36 cellular contexts compared by ENCODE assay signal in genomic region chr12:84186433-84186832, GRCh38.
"Had no signal": no experiment of that assay in that cellular context is flagged by ENCODE, and none has a peak within 500 bp of the region (broad histone marks: within the 10 kb centered on the region; RNA-seq: fewer than 3 reads in every experiment).

No MANE protein-coding gene starts in this region.

- H3K36me3 Mint-ChIP-seq: activated CD4-positive, alpha-beta memory T cell treated with anti-CD3 and anti-CD28 coated beads for 36 hours; activated CD8-positive, alpha-beta memory T cell treated with anti-CD3 and anti-CD28 coated beads, Interleukin-2, amount 10 ng/mL, durations not matched to agents 7 days and 5 days; activated naive CD4-positive, alpha-beta T cell treated with anti-CD3 and anti-CD28 coated beads, Interleukin-2, amount 50 U/mL, for 24 hours; activated naive CD8-positive, alpha-beta T cell treated with anti-CD3 and anti-CD28 coated beads for 36 hours had no signal

- ATAC-seq: activated CD4-positive, CD25-positive, alpha-beta regulatory T cell treated with anti-CD3 and anti-CD28 coated beads, Interleukin-2, amount 50 U/mL, for 24 hours; activated CD8-positive, alpha-beta memory T cell treated with anti-CD3 and anti-CD28 coated beads, Interleukin-2, amount 10 ng/mL, durations not matched to agents 7 days and 5 days; activated CD8-positive, alpha-beta T cell treated with anti-CD3 and anti-CD28 coated beads, Interleukin-2, amount 10 ng/mL, durations not matched to agents 7 days and 5 days; activated naive CD8-positive, alpha-beta T cell treated with anti-CD3 and anti-CD28 coated beads, Interleukin-2, amount 50 U/mL, for 24 hours; esophagus mucosa; gastroesophageal sphincter; heart right ventricle; T-helper 17 cell had no signal

- H3K4me3 ChIP-seq: coronary artery, dorsolateral prefrontal cortex, gastroesophageal sphincter, heart right ventricle had no signal

- H3K9me3 Mint-ChIP-seq: activated naive CD4-positive, alpha-beta T cell treated with anti-CD3 and anti-CD28 coated beads, Interleukin-2, amount 50 U/mL, for 24 hours; activated T-helper 1 cell treated with anti-CD3 and anti-CD28 coated beads, Interleukin-12 subunit alpha, Interleukin-12 subunit beta, Interleukin-2, Interleukin-4 antibody, amounts not matched to agents 30 ng/mL and 10 ng/mL and 1 ng/mL, durations not matched to agents 14 hours and 24 hours and 36 hours; endodermal cell had no signal

- H3K27me3 ChIP-seq: brain microvascular endothelial cell, gastroesophageal sphincter, heart right ventricle had no signal

- H3K4me3 Mint-ChIP-seq: activated B cell treated with CpG ODN at 0.5 μM for 24 hours; activated CD4-positive, alpha-beta memory T cell treated with anti-CD3 and anti-CD28 coated beads for 36 hours; activated CD8-positive, alpha-beta memory T cell treated with anti-CD3 and anti-CD28 coated beads, Interleukin-2, amount 10 ng/mL, durations not matched to agents 7 days and 5 days; activated CD8-positive, alpha-beta T cell treated with anti-CD3 and anti-CD28 coated beads, Interleukin-2, amount 10 ng/mL, durations not matched to agents 7 days and 5 days; activated naive CD4-positive, alpha-beta T cell treated with anti-CD3 and anti-CD28 coated beads for 36 hours; activated naive CD4-positive, alpha-beta T cell treated with anti-CD3 and anti-CD28 coated beads, Interleukin-2, amount 50 U/mL, for 24 hours; activated naive CD8-positive, alpha-beta T cell treated with anti-CD3 and anti-CD28 coated beads for 36 hours; activated naive CD8-positive, alpha-beta T cell treated with anti-CD3 and anti-CD28 coated beads, Interleukin-2, amount 50 U/mL, for 24 hours; activated T-helper 1 cell treated with anti-CD3 and anti-CD28 coated beads, Interleukin-12 subunit alpha, Interleukin-12 subunit beta, Interleukin-2, Interleukin-4 antibody, amounts not matched to agents 30 ng/mL and 10 ng/mL and 1 ng/mL, durations not matched to agents 14 hours and 24 hours and 36 hours; central memory CD8-positive, alpha-beta T cell; dendritic cell treated with granulocyte-macrophage colony-stimulating factor and Interleukin-4, amounts not matched to agents 40 ng/mL and 50 ng/mL, for 4 days; endodermal cell; T-helper 17 cell; T-helper 2 cell treated with Interferon-gamma antibody and Interleukin-4, amounts not matched to agents 5 μg/mL and 100 μg/mL, for 36 hours had no signal

- DNase-seq: activated B cell treated with CpG ODN at 0.5 μM for 24 hours; activated CD4-positive, alpha-beta memory T cell treated with anti-CD3 and anti-CD28 coated beads for 36 hours; activated CD4-positive, alpha-beta T cell treated with anti-CD3 and anti-CD28 coated beads for 48 hours; activated CD8-positive, alpha-beta memory T cell treated with anti-CD3 and anti-CD28 coated beads, Interleukin-2, amount 10 ng/mL, durations not matched to agents 7 days and 5 days; activated CD8-positive, alpha-beta memory T cell treated with anti-CD3 and anti-CD28 coated beads, Interleukin-2, amount 50 U/mL, for 4 hours; activated CD8-positive, alpha-beta T cell treated with anti-CD3 and anti-CD28 coated beads, Interleukin-2, amount 10 ng/mL, durations not matched to agents 7 days and 5 days; activated effector memory CD4-positive, alpha-beta T cell treated with anti-CD3 and anti-CD28 coated beads, Interleukin-2, amount 50 U/mL, for 16 hours; activated naive CD4-positive, alpha-beta T cell treated with anti-CD3 and anti-CD28 coated beads for 36 hours; activated naive CD8-positive, alpha-beta T cell treated with anti-CD3 and anti-CD28 coated beads for 36 hours; activated naive CD8-positive, alpha-beta T cell treated with anti-CD3 and anti-CD28 coated beads, Interleukin-2, amount 50 U/mL, for 24 hours; activated T-cell treated with anti-CD3 and anti-CD28 coated beads, Interleukin-2, amount 50 U/mL, for 1 hour; activated T-cell treated with anti-CD3 and anti-CD28 coated beads, Interleukin-2, amount 50 U/mL, for 48 hours; amniotic stem cell; anterior cingulate cortex; brain microvascular endothelial cell; dorsolateral prefrontal cortex; effector memory CD4-positive, alpha-beta T cell; endodermal cell; foreskin melanocyte; heart right ventricle; T-helper 1 cell; T-helper 17 cell; T1000; WERI-Rb-1 had no signal

- H3K27me3 Mint-ChIP-seq: activated B cell treated with CpG ODN at 0.5 μM for 24 hours; activated CD4-positive, alpha-beta memory T cell treated with anti-CD3 and anti-CD28 coated beads for 36 hours; activated CD8-positive, alpha-beta memory T cell treated with anti-CD3 and anti-CD28 coated beads, Interleukin-2, amount 10 ng/mL, durations not matched to agents 7 days and 5 days; activated naive CD4-positive, alpha-beta T cell treated with anti-CD3 and anti-CD28 coated beads, Interleukin-2, amount 50 U/mL, for 24 hours; activated naive CD8-positive, alpha-beta T cell treated with anti-CD3 and anti-CD28 coated beads for 36 hours; activated naive CD8-positive, alpha-beta T cell treated with anti-CD3 and anti-CD28 coated beads, Interleukin-2, amount 50 U/mL, for 24 hours; central memory CD8-positive, alpha-beta T cell; dendritic cell treated with granulocyte-macrophage colony-stimulating factor and Interleukin-4, amounts not matched to agents 40 ng/mL and 50 ng/mL, for 4 days; T-helper 17 cell had no signal

- FAIRE-seq: astrocyte, bronchial epithelial cell had no signal

- H3K27ac Mint-ChIP-seq: activated B cell treated with CpG ODN at 0.5 μM for 24 hours; activated CD4-positive, alpha-beta memory T cell treated with anti-CD3 and anti-CD28 coated beads for 36 hours; activated CD8-positive, alpha-beta memory T cell treated with anti-CD3 and anti-CD28 coated beads, Interleukin-2, amount 10 ng/mL, durations not matched to agents 7 days and 5 days; activated CD8-positive, alpha-beta T cell treated with anti-CD3 and anti-CD28 coated beads, Interleukin-2, amount 10 ng/mL, durations not matched to agents 7 days and 5 days; activated naive CD4-positive, alpha-beta T cell treated with anti-CD3 and anti-CD28 coated beads for 36 hours; activated naive CD4-positive, alpha-beta T cell treated with anti-CD3 and anti-CD28 coated beads, Interleukin-2, amount 50 U/mL, for 24 hours; activated naive CD8-positive, alpha-beta T cell treated with anti-CD3 and anti-CD28 coated beads for 36 hours; activated naive CD8-positive, alpha-beta T cell treated with anti-CD3 and anti-CD28 coated beads, Interleukin-2, amount 50 U/mL, for 24 hours; activated T-helper 1 cell treated with anti-CD3 and anti-CD28 coated beads, Interleukin-12 subunit alpha, Interleukin-12 subunit beta, Interleukin-2, Interleukin-4 antibody, amounts not matched to agents 30 ng/mL and 10 ng/mL and 1 ng/mL, durations not matched to agents 14 hours and 24 hours and 36 hours; activated T-helper 2 cell treated with anti-CD3 and anti-CD28 coated beads, Interferon-gamma antibody, Interleukin-2, Interleukin-4, amounts not matched to agents 10 μg/mL and 5 μg/mL and 100 μg/mL, durations not matched to agents 14 hours and 24 hours and 36 hours; dendritic cell treated with granulocyte-macrophage colony-stimulating factor and Interleukin-4, amounts not matched to agents 40 ng/mL and 50 ng/mL, for 4 days; endodermal cell; T-helper 17 cell; T-helper 2 cell treated with Interferon-gamma antibody and Interleukin-4, amounts not matched to agents 5 μg/mL and 100 μg/mL, for 36 hours had no signal

- H3K36me3 ChIP-seq: brain microvascular endothelial cell, gastroesophageal sphincter, heart right ventricle, WERI-Rb-1 had no signal

- H3K4me1 Mint-ChIP-seq: activated B cell treated with CpG ODN at 0.5 μM for 24 hours; activated CD8-positive, alpha-beta memory T cell treated with anti-CD3 and anti-CD28 coated beads, Interleukin-2, amount 10 ng/mL, durations not matched to agents 7 days and 5 days; activated naive CD4-positive, alpha-beta T cell treated with anti-CD3 and anti-CD28 coated beads, Interleukin-2, amount 50 U/mL, for 24 hours; activated naive CD8-positive, alpha-beta T cell treated with anti-CD3 and anti-CD28 coated beads for 36 hours; activated naive CD8-positive, alpha-beta T cell treated with anti-CD3 and anti-CD28 coated beads, Interleukin-2, amount 50 U/mL, for 24 hours; central memory CD8-positive, alpha-beta T cell; endodermal cell; T-helper 17 cell had no signal

- H3K27ac ChIP-seq: brain microvascular endothelial cell, coronary artery, dorsolateral prefrontal cortex, gastroesophageal sphincter, heart right ventricle, WERI-Rb-1 had no signal

- H3K4me1 ChIP-seq: gastroesophageal sphincter, heart right ventricle had no signal
